ENCODE assay signal across 2 cellular contexts in genomic region chr18:30698571-30698970, GRCh38.
TF ChIP-seq lines count a peak whose summit lies in the region.

No MANE protein-coding gene starts in this region.

TF ChIP-seq in GM12878, 131 proteins besides CTCF, POLR2A, EP300 and RAD21 (continued from another document):
- TF ChIP-seq RELB (IDR thresholded peaks at IDR 0.05; ENCODE audit: low read depth) (no peak), CHD1 (IDR thresholded peaks at IDR 0.05; ENCODE audit: low read depth, low read length) (no peak)
TF ChIP-seq in GM12878: peak in this region for 1.

TF ChIP-seq in K562, 482 proteins besides CTCF, POLR2A, EP300 and RAD21:
- TF ChIP-seq BRF2 (IDR thresholded peaks at IDR 0.05; ENCODE audit: borderline replicate concordance, insufficient read depth, insufficient read length), result no peak
- TF ChIP-seq, protein P1, sequence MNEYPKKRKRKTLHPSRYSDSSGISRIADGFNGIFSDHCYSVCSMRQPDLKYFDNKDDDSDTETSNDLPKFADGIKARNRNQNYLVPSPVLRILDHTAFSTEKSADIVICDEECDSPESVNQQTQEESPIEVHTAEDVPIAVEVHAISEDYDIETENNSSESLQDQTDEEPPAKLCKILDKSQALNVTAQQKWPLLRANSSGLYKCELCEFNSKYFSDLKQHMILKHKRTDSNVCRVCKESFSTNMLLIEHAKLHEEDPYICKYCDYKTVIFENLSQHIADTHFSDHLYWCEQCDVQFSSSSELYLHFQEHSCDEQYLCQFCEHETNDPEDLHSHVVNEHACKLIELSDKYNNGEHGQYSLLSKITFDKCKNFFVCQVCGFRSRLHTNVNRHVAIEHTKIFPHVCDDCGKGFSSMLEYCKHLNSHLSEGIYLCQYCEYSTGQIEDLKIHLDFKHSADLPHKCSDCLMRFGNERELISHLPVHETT (CRISPR knock-in tag; conservative IDR thresholded peaks at IDR 0.05 in 1 of 2, IDR thresholded peaks at IDR 0.05 in 1 of 2), result no peak
- TF ChIP-seq, protein P2, sequence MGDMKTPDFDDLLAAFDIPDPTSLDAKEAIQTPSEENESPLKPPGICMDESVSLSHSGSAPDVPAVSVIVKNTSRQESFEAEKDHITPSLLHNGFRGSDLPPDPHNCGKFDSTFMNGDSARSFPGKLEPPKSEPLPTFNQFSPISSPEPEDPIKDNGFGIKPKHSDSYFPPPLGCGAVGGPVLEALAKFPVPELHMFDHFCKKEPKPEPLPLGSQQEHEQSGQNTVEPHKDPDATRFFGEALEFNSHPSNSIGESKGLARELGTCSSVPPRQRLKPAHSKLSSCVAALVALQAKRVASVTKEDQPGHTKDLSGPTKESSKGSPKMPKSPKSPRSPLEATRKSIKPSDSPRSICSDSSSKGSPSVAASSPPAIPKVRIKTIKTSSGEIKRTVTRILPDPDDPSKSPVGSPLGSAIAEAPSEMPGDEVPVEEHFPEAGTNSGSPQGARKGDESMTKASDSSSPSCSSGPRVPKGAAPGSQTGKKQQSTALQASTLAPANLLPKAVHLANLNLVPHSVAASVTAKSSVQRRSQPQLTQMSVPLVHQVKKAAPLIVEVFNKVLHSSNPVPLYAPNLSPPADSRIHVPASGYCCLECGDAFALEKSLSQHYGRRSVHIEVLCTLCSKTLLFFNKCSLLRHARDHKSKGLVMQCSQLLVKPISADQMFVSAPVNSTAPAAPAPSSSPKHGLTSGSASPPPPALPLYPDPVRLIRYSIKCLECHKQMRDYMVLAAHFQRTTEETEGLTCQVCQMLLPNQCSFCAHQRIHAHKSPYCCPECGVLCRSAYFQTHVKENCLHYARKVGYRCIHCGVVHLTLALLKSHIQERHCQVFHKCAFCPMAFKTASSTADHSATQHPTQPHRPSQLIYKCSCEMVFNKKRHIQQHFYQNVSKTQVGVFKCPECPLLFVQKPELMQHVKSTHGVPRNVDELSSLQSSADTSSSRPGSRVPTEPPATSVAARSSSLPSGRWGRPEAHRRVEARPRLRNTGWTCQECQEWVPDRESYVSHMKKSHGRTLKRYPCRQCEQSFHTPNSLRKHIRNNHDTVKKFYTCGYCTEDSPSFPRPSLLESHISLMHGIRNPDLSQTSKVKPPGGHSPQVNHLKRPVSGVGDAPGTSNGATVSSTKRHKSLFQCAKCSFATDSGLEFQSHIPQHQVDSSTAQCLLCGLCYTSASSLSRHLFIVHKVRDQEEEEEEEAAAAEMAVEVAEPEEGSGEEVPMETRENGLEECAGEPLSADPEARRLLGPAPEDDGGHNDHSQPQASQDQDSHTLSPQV (IDR thresholded peaks at IDR 0.05), result no peak
- no peak for TF ChIP-seq ZFP1 (CRISPR knock-in tag; IDR thresholded peaks at IDR 0.05)
- no peak for TF ChIP-seq GATAD2B (IDR thresholded peaks at IDR 0.05; ENCODE audit: borderline replicate concordance)
- TF ChIP-seq, protein P3, sequence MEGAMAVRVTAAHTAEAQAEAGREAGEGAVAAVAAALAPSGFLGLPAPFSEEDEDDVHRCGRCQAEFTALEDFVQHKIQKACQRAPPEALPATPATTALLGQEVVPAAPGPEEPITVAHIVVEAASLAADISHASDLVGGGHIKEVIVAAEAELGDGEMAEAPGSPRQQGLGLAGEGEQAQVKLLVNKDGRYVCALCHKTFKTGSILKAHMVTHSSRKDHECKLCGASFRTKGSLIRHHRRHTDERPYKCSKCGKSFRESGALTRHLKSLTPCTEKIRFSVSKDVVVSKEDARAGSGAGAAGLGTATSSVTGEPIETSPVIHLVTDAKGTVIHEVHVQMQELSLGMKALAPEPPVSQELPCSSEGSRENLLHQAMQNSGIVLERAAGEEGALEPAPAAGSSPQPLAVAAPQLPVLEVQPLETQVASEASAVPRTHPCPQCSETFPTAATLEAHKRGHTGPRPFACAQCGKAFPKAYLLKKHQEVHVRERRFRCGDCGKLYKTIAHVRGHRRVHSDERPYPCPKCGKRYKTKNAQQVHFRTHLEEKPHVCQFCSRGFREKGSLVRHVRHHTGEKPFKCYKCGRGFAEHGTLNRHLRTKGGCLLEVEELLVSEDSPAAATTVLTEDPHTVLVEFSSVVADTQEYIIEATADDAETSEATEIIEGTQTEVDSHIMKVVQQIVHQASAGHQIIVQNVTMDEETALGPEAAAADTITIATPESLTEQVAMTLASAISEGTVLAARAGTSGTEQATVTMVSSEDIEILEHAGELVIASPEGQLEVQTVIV (CRISPR knock-in tag; IDR thresholded peaks at IDR 0.05; ENCODE audit: borderline replicate concordance), result no peak
- TF ChIP-seq ZNF224 (CRISPR knock-in tag; IDR thresholded peaks at IDR 0.05), result no peak
- no peak for TF ChIP-seq FUS (optimal IDR thresholded peaks at IDR 0.05; ENCODE audit: low read depth, low read length)
- no peak for TF ChIP-seq MXI1 (IDR thresholded peaks at IDR 0.05; ENCODE audit: low read depth, low read length)
- no peak for TF ChIP-seq BCOR (IDR thresholded peaks at IDR 0.05)
- TF ChIP-seq MED1 (CRISPR knock-in tag; IDR thresholded peaks at IDR 0.05; ENCODE audit: borderline replicate concordance), result no peak
- TF ChIP-seq, protein P4, sequence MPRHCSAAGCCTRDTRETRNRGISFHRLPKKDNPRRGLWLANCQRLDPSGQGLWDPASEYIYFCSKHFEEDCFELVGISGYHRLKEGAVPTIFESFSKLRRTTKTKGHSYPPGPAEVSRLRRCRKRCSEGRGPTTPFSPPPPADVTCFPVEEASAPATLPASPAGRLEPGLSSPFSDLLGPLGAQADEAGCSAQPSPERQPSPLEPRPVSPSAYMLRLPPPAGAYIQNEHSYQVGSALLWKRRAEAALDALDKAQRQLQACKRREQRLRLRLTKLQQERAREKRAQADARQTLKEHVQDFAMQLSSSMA (CRISPR knock-in tag; IDR thresholded peaks at IDR 0.05), result no peak
- no peak for TF ChIP-seq STAG1 (CRISPR knock-in tag; IDR thresholded peaks at IDR 0.05; ENCODE audit: borderline replicate concordance)
- no peak for TF ChIP-seq KLF6 (CRISPR knock-in tag; IDR thresholded peaks at IDR 0.05; ENCODE audit: borderline replicate concordance)
- no peak for TF ChIP-seq SLC30A9 (CRISPR knock-in tag; IDR thresholded peaks at IDR 0.05)
- no peak for TF ChIP-seq FOXA3 (CRISPR knock-in tag; conservative IDR thresholded peaks at IDR 0.05 in 1 of 2, IDR thresholded peaks at IDR 0.05 in 1 of 2)
- no peak for TF ChIP-seq NCOA1 (IDR thresholded peaks at IDR 0.05; ENCODE audit: low read depth)
